8 cellular contexts compared by ENCODE assay signal in the genomic region with DNA sequence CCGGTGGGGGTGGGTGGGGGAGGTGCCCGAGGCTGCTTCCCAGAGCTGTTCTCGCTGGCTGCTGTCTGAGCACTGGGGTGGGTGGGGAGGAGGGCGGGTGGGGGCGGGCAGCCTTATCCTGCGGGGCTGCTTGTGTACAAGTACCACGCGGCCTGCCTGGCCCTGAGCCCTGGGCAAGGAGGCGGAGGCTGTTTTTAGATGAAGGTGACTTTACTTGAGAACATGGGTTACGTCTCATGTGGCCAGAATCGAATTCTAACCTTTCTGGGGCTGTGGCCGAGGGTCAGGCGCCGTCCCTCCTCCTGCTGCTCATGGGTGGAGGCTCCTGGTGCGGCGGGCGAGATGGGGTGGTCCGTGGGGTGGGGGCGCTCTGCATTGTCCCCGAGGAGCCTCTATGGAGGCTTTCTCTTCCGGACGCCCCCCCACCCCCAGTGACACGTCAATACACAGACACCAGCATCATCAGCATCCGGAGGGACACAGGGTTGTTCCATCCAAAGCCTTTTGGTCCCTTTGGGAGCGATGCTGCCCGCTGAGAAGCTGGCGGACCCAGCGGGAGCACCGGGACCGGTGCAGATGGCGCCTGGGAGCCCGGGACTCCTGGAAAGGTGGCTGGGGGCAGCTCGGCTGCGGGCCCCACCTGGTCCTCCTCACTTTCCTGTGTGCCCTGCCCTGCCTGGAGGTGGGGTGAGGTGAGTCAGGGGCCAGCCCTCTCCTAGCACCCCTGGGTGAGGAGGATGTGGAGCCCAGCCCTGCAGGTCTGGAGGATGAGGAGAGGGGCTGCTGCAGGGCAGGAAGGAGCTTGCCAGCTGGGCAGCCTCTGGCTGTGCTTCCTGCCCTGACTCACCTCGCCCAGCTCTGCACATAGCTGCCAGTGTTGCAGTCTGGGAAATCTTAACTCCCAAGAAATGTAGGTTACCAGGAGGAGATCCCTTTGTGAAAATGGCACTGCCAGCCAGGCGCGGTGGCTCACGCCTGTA. TPM values are rescaled to one million over a fixed set of nuclear protein-coding genes. Genes with fewer than 3 reads are reported as not detected.
DNase-seq lines count a peak whose midpoint lies in the region; ATAC-seq and TF ChIP-seq lines count a peak whose summit lies in the region.

No MANE protein-coding gene starts in this region.

- H3K27me3 ChIP-seq in GM23248 (replicated peaks; ENCODE audit: insufficient read depth), result no peaks in the 10 kb centered on the region

- ATAC-seq in GM21825 (IDR thresholded peaks at IDR 0.05; ENCODE audit: unreplicated experiment), result no peak
- no peak for ATAC-seq in GM18505 (IDR thresholded peaks at IDR 0.05; ENCODE audit: unreplicated experiment)
- ATAC-seq in GM19397 (IDR thresholded peaks at IDR 0.05; ENCODE audit: unreplicated experiment), result no peak

- H3K9me2 ChIP-seq in GM23248 (ENCODE audit: insufficient read depth), result no peaks in the 10 kb centered on the region

- in situ Hi-C loops in GM23248 (cut with MboI), result no loop called here

- peaks cover 4% of the 10 kb centered on the region; the same call in 1 of the 2 replicates for H3F3A ChIP-seq in GM23248 (ENCODE audit: insufficient read depth)

- peak overlapping the region; percentile 64 for H3K4me3 ChIP-seq in GM23248

- peaks cover 82% of the 10 kb centered on the region for H3K79me2 ChIP-seq in GM23248 (ENCODE audit: insufficient read depth)

- H3K9me3 ChIP-seq in GM23248 (ENCODE audit: low read depth), result no peaks in the 10 kb centered on the region

- TF ChIP-seq POLR2A in GM18505 (IDR thresholded peaks at IDR 0.05; ENCODE audit: borderline replicate concordance, extremely low read depth, insufficient read depth, insufficient read length), result no peak

- H3K4me2 ChIP-seq in GM23248 (ENCODE audit: unreplicated experiment), result peak overlapping the region; percentile 98

- TF ChIP-seq CTCF in VCaP (conservative IDR thresholded peaks at IDR 0.05), result no peak

- H3K9ac ChIP-seq in GM23248, result peak overlapping the region; percentile 63

- peak; percentile 88 for DNase-seq in GM23248
- DNase-seq in head of caudate nucleus, result peak in 24 of 42 donors; percentile 29 to 82 (median 60)
- DNase-seq in renal cortical epithelial cell (ENCODE audit: low read depth), result peak; percentile 72
- no peak for DNase-seq in activated CD4-positive, alpha-beta T cell treated with anti-CD3 and anti-CD28 coated beads for 4 hours

- no peaks in the 10 kb centered on the region for H3K36me3 ChIP-seq in GM23248 (ENCODE audit: low read depth)

- intact Hi-C loops in head of caudate nucleus (cut with DNase I), result no loop called here

- H4K20me1 ChIP-seq in GM23248 (ENCODE audit: insufficient read depth), result no peaks in the 10 kb centered on the region

- H3K27ac ChIP-seq in GM23248 (peak overlapping the region; percentile 44), VCaP (peak overlapping the region; percentile 94)

- no peak overlapping the region for H2AFZ ChIP-seq in GM23248

- WGBS in GM23248 (ENCODE audit: low coverage in 1 of 2, low lambda C conversion rate in 2 of 2, missing lambda C conversion rate in 2 of 2), 2 experiments, result 42 to 47% methylated on average over 35 to 38 of the region's 38 CpGs

- peaks cover 30% of the 10 kb centered on the region for H3K4me1 ChIP-seq in GM23248 (ENCODE audit: insufficient read depth)

RNA-seq across cellular contexts. Expression of a gene that starts 3.4 kb away (rescaled TPM):
- total RNA-seq in GM23248 (2014; rRNA removed; shearing (Covaris generic)), result 887 and 955 TPM in 2 replicates
- 939 and 970 TPM in 2 replicates for polyA plus RNA-seq in GM23248 (2016; fragmentation: Nextera tagmentation; extraction: Ambion mirVana)
- total RNA-seq in renal cortical epithelial cell, result 410 and 555 TPM in 2 replicates

RNA-seq across cellular contexts. Expression of a gene that starts 13.9 kb away (rescaled TPM):
- total RNA-seq in GM23248 (2014; rRNA removed; shearing (Covaris generic)), result 1.8 and 3.1 TPM in 2 replicates
- polyA plus RNA-seq in GM23248 (2016; fragmentation: Nextera tagmentation; extraction: Ambion mirVana), result 0.14 TPM in 1 of 2 replicates, not detected in the other
- total RNA-seq in renal cortical epithelial cell, result 0.55 TPM in 1 of 2 replicates, not detected in the other

RNA-seq across cellular contexts. Expression of a gene that starts 32.0 kb away (rescaled TPM):
- total RNA-seq in GM23248 (2014; rRNA removed; shearing (Covaris generic)), result not detected in 2 replicates
- polyA plus RNA-seq in GM23248 (2016; fragmentation: Nextera tagmentation; extraction: Ambion mirVana), result not detected in 2 replicates
- total RNA-seq in renal cortical epithelial cell, result not detected in 2 replicates

RNA-seq across cellular contexts. Expression of a gene that starts 44.3 kb away (rescaled TPM):
- total RNA-seq in GM23248 (2014; rRNA removed; shearing (Covaris generic)), result 43.0 and 50.8 TPM in 2 replicates
- 44.4 and 46.4 TPM in 2 replicates for polyA plus RNA-seq in GM23248 (2016; fragmentation: Nextera tagmentation; extraction: Ambion mirVana)
- 50.3 and 94.5 TPM in 2 replicates for total RNA-seq in renal cortical epithelial cell

RNA-seq across cellular contexts. Expression of a gene that starts 57.5 kb away (rescaled TPM):
- total RNA-seq in GM23248 (2014; rRNA removed; shearing (Covaris generic)), result 36.2 and 48.8 TPM in 2 replicates
- 21.8 and 23.6 TPM in 2 replicates for polyA plus RNA-seq in GM23248 (2016; fragmentation: Nextera tagmentation; extraction: Ambion mirVana)
- 22.6 and 46.3 TPM in 2 replicates for total RNA-seq in renal cortical epithelial cell

Comparison
In these comparisons a context has a peak if more than half of its experiments do, and no peak if none do; other contexts are left out.
1. DNase-seq: peak in GM23248 (single experiment), head of caudate nucleus (24 of 42) and renal cortical epithelial cell (single experiment); none in activated CD4-positive, alpha-beta T cell treated with anti-CD3 and anti-CD28 coated beads for 4 hours (0 of 2).